In genomic region chr11:12810497-12810896, GRCh38 we compare ENCODE assay signal across 1 cellular context.
A peak's percentile ranks its signal among the peaks of the same experiment; 100 is the strongest.
TF ChIP-seq lines count a peak whose summit lies in the region.

No MANE protein-coding gene starts in this region.

TF ChIP-seq in K562, 482 proteins besides CTCF, POLR2A, EP300 and RAD21 (continued from another document):
- TF ChIP-seq CGGBP1 (CRISPR knock-in tag; IDR thresholded peaks at IDR 0.05) (no peak), ARID1B (IDR thresholded peaks at IDR 0.05) (peak; percentile 51; the same call in 1 of the 2 replicates), JUN (IDR thresholded peaks at IDR 0.05; ENCODE audit: borderline replicate concordance, low read depth, low read length) (peak; percentile 74), JUN (CRISPR knock-in tag; IDR thresholded peaks at IDR 0.05; ENCODE audit: borderline replicate concordance) (no peak), ATF3 (IDR thresholded peaks at IDR 0.05) (peak; percentile 86), ATF3 (CRISPR knock-in tag; conservative IDR thresholded peaks at IDR 0.05) (no peak), MXD1 (CRISPR knock-in tag; IDR thresholded peaks at IDR 0.05; ENCODE audit: borderline replicate concordance, poor library complexity, severe bottlenecking) (no peak), MBD1 (CRISPR knock-in tag; IDR thresholded peaks at IDR 0.05) (no peak), BHLHE40 (IDR thresholded peaks at IDR 0.05; ENCODE audit: low read length) (0 out of 2 replicates have a peak, but pooled peaks have one; percentile 17), MYBL2 (IDR thresholded peaks at IDR 0.05; ENCODE audit: low read depth) (no peak), MYBL2 (CRISPR knock-in tag; IDR thresholded peaks at IDR 0.05; ENCODE audit: borderline replicate concordance) (no peak), SOX6 (IDR thresholded peaks at IDR 0.05) (0 out of 2 replicates have a peak, but pooled peaks have one; percentile 16), POU5F1 (IDR thresholded peaks at IDR 0.05; ENCODE audit: borderline replicate concordance, low read depth, low read length, partially characterized antibody) (no peak), ZNF217 (CRISPR knock-in tag; IDR thresholded peaks at IDR 0.05) (no peak), ZNF41 (CRISPR knock-in tag; conservative IDR thresholded peaks at IDR 0.05) (no peak)
